Comparison of ENCODE assay signal across 14 cellular contexts in the genomic region with DNA sequence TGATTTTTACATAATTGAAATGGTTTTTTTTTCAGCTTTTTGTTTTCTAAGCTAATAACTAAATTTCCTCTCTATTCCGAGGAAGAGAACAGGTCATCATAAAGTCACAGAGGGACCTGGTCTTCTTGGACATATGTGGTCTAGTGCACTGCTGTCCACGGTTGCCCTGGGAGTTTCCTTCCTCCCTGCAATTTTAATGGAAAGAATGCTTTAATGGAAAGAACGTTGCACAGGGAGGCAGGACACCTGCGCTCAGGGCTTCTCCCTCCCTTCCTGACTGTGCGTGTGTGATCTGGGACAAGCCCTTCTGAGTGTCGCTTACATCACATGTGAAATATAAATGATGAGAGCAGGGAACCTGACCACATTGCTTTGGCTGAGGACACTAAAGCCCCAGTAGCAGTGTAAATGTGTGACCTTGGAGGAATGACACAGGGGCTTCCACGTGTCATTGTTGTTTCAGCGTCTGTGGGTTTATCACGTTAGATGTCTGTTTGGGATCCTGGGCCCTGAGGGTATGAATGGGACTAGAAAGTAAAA.
A peak's percentile ranks its signal among the peaks of the same experiment; 100 is the strongest.
DNase-seq lines count a peak whose midpoint lies in the region; TF ChIP-seq lines count a peak whose summit lies in the region.
"Had no signal": no experiment of that assay in that cellular context is flagged by ENCODE, and none has a peak within 500 bp of the region (broad histone marks: within the 10 kb centered on the region; RNA-seq: fewer than 3 reads in every experiment).

No MANE protein-coding gene starts in this region.

- DNase-seq in NCI-H2227 (lab: John Stamatoyannopoulos, UW; ENCODE audit: unreplicated experiment) (peak; percentile 12), NCI-H2227 treated with DMSO at 0.1 percent for 48 hours (lab: John Stamatoyannopoulos, UW) (no peak), neural progenitor cell (ENCODE audit: low spot score) (no peak), smooth muscle cell (lab: John Stamatoyannopoulos, UW; ENCODE audit: unreplicated experiment) (no peak), middle frontal gyrus (ENCODE audit: extremely low spot score, low spot score) (no peak), LoVo (ENCODE audit: low spot score) (no peak), nucleus accumbens (lab: John Stamatoyannopoulos, UW) (no peak)
- DNase-seq: CD8-positive, alpha-beta T cell; COR-L47; DMS53; GM23248 had no signal

- H3K4me3 ChIP-seq in neural progenitor cell (no peak overlapping the region), smooth muscle cell (no peak overlapping the region)
- H3K4me3 ChIP-seq: GM23248 had no signal

- H3K27ac Mint-ChIP-seq in brain (peak overlapping the region in 3 of 5 experiments; percentile 6 to 29 (median 25)), neural progenitor cell (peak overlapping the region; percentile 51)
- H3K27ac Mint-ChIP-seq: CD8-positive, alpha-beta T cell had no signal

- no peaks in the 10 kb centered on the region for H3K9me3 Mint-ChIP-seq in brain
- H3K9me3 Mint-ChIP-seq in neural progenitor cell: no peaks in the 10 kb centered on the region
- H3K9me3 Mint-ChIP-seq: CD14-positive monocyte; CD8-positive, alpha-beta T cell had no signal

- H3K36me3 ChIP-seq in neural progenitor cell: no peaks in the 10 kb centered on the region
- H3K36me3 ChIP-seq in smooth muscle cell (ENCODE audit: low read depth): peaks cover 22% of the 10 kb centered on the region

- no peak overlapping the region for H3K27ac ChIP-seq in neural progenitor cell
- peak overlapping the region; percentile 92 for H3K27ac ChIP-seq in smooth muscle cell (ENCODE audit: low read depth)
- H3K27ac ChIP-seq: 22Rv1 had no signal

- WGBS in smooth muscle cell (ENCODE audit: low lambda C conversion rate): 82% methylated on average over 9 of the region's 9 CpGs

- H2AFZ ChIP-seq in neural progenitor cell (replicated peaks): no peak overlapping the region
- no peak overlapping the region for H2AFZ ChIP-seq in smooth muscle cell (ENCODE audit: low read depth)
- H2AFZ ChIP-seq: GM23248 had no signal

- no peaks in the 10 kb centered on the region for H3F3A ChIP-seq in neural progenitor cell (ENCODE audit: low read depth)
- peaks cover 32% of the 10 kb centered on the region for H3F3A ChIP-seq in smooth muscle cell (ENCODE audit: low read depth)

- no peak for TF ChIP-seq CTCF in brain (conservative IDR thresholded peaks at IDR 0.05)
- TF ChIP-seq CTCF in neural progenitor cell (IDR thresholded peaks at IDR 0.05): no peak
- no peak for TF ChIP-seq CTCF in smooth muscle cell (IDR thresholded peaks at IDR 0.05; ENCODE audit: borderline replicate concordance, insufficient read depth, poor library complexity, severe bottlenecking)

- H3K36me3 Mint-ChIP-seq in brain: peaks cover 82% of the 10 kb centered on the region
- H3K36me3 Mint-ChIP-seq in neural progenitor cell: peaks cover 62% of the 10 kb centered on the region
- H3K36me3 Mint-ChIP-seq: CD8-positive, alpha-beta T cell had no signal

- H3K9me3 ChIP-seq in neural progenitor cell (ENCODE audit: low read depth) (no peaks in the 10 kb centered on the region), smooth muscle cell (replicated peaks; ENCODE audit: low read depth) (no peaks in the 10 kb centered on the region)

- H3K27me3 ChIP-seq in neural progenitor cell: no peaks in the 10 kb centered on the region
- no peaks in the 10 kb centered on the region for H3K27me3 ChIP-seq in smooth muscle cell (ENCODE audit: low read depth)

- H3K4me3 Mint-ChIP-seq in brain (no peak overlapping the region), neural progenitor cell (no peak overlapping the region)
- H3K4me3 Mint-ChIP-seq: CD14-positive monocyte; CD8-positive, alpha-beta T cell had no signal

- no peaks in the 10 kb centered on the region for H3K79me2 ChIP-seq in neural progenitor cell (ENCODE audit: low read depth)
- peaks cover 30% of the 10 kb centered on the region for H3K79me2 ChIP-seq in smooth muscle cell (ENCODE audit: low read depth)

- H3K4me1 Mint-ChIP-seq in brain: peaks cover 6% of the 10 kb centered on the region
- peaks cover 37% of the 10 kb centered on the region for H3K4me1 Mint-ChIP-seq in neural progenitor cell
- H3K4me1 Mint-ChIP-seq: CD14-positive monocyte had no signal

- H4K20me1 ChIP-seq in neural progenitor cell (ENCODE audit: low read depth) (peaks cover 24% of the 10 kb centered on the region), smooth muscle cell (ENCODE audit: low read depth) (peaks cover 44% of the 10 kb centered on the region)

- H3K27me3 Mint-ChIP-seq in brain (peaks cover 4% of the 10 kb centered on the region), neural progenitor cell (ENCODE audit: insufficient read depth, low read depth) (peaks cover 2% of the 10 kb centered on the region)

- no peak overlapping the region for H3K4me2 ChIP-seq in neural progenitor cell
- H3K4me2 ChIP-seq in smooth muscle cell: no peak overlapping the region

- H3K9ac ChIP-seq in neural progenitor cell: no peak overlapping the region
- H3K9ac ChIP-seq in smooth muscle cell (ENCODE audit: low read depth): no peak overlapping the region
- H3K9ac ChIP-seq: GM23248 had no signal

- peaks cover 11% of the 10 kb centered on the region for H3K4me1 ChIP-seq in neural progenitor cell
- H3K4me1 ChIP-seq in smooth muscle cell (ENCODE audit: low read depth): peaks cover 7% of the 10 kb centered on the region
